ENCODE assay signal across 8 cellular contexts in the genomic region with DNA sequence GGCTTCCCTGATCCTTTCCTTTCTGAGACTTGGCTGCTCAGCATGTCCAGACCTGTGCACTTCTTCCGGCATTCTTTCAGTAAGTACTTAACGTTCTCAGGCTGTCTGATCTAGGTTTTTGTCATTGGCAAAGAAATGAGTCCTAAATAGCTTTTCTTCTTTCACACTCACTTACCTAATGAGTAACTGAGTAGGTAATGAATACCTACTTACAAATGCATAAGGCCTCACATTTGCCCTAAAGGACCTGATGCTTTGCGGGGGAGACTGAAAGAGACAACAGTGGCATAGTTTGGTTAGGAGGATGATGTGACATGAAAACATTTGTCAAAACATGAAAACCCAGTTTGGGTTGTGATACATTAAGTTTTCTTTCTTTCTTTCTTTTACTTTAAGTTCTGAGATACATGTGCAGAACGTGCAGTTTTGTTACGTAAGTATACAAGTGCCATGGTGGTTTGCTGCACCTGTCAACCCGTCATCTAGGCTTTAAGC.
DNase-seq lines count a peak whose midpoint lies in the region; ATAC-seq, FAIRE-seq and TF ChIP-seq lines count a peak whose summit lies in the region.

No MANE protein-coding gene starts in this region.

- no peak overlapping the region for H3K9ac ChIP-seq in kidney (ENCODE audit: low read length in 2 of 2)

- H3K4me3 Mint-ChIP-seq in activated CD8-positive, alpha-beta T cell treated with anti-CD3 and anti-CD28 coated beads for 36 hours, result no peak overlapping the region
- no peak overlapping the region for H3K4me3 Mint-ChIP-seq in activated CD8-positive, alpha-beta T cell treated with anti-CD3 and anti-CD28 coated beads, Interleukin-2, amount 10 ng/mL, durations not matched to agents 7 days and 5 days
- no peak overlapping the region for H3K4me3 Mint-ChIP-seq in progenitor cell of endocrine pancreas (ENCODE audit: low read depth)

- H3K4me3 ChIP-seq in kidney (ENCODE audit: low read length in 2 of 2) (no peak overlapping the region), left lung (no peak overlapping the region)

- no peaks in the 10 kb centered on the region for H3K9me3 Mint-ChIP-seq in activated CD8-positive, alpha-beta T cell treated with anti-CD3 and anti-CD28 coated beads for 36 hours
- H3K9me3 Mint-ChIP-seq in activated CD8-positive, alpha-beta T cell treated with anti-CD3 and anti-CD28 coated beads, Interleukin-2, amount 10 ng/mL, durations not matched to agents 7 days and 5 days (ENCODE audit: insufficient read depth), result no peaks in the 10 kb centered on the region
- peaks cover 3% of the 10 kb centered on the region for H3K9me3 Mint-ChIP-seq in progenitor cell of endocrine pancreas (ENCODE audit: low read depth)

- CTCF ChIA-PET in activated CD8-positive, alpha-beta T cell treated with anti-CD3 and anti-CD28 coated beads for 36 hours (lab: Charles Lee), result interaction anchor here (2.1 kb wide), 1 partner anchor 9 kb away, joined by 8 read pairs; no protein-coding TSS in a partner anchor
- CTCF ChIA-PET in activated CD8-positive, alpha-beta T cell treated with anti-CD3 and anti-CD28 coated beads, Interleukin-2, amount 10 ng/mL, durations not matched to agents 7 days and 5 days (lab: Charles Lee), result no interaction called here

- no peak overlapping the region for H3K27ac Mint-ChIP-seq in activated CD8-positive, alpha-beta T cell treated with anti-CD3 and anti-CD28 coated beads for 36 hours
- no peak overlapping the region for H3K27ac Mint-ChIP-seq in activated CD8-positive, alpha-beta T cell treated with anti-CD3 and anti-CD28 coated beads, Interleukin-2, amount 10 ng/mL, durations not matched to agents 7 days and 5 days
- no peak overlapping the region for H3K27ac Mint-ChIP-seq in progenitor cell of endocrine pancreas

- H3K27ac ChIP-seq in kidney (ENCODE audit: low read depth in 2 of 2, low read length in 2 of 2) (no peak overlapping the region), left lung (no peak overlapping the region)

- intact Hi-C loops in activated CD8-positive, alpha-beta T cell treated with anti-CD3 and anti-CD28 coated beads for 36 hours (cut with micrococcal nuclease), result no loop called here
- intact Hi-C loops in kidney (cut with DNase I) (no loop called here), left lung (cut with DNase I) (no loop called here)

- no peaks in the 10 kb centered on the region for H3K36me3 ChIP-seq in kidney (ENCODE audit: control insufficient read depth in 1 of 2, insufficient read depth in 2 of 2, low read length in 2 of 2)
- H3K36me3 ChIP-seq in left lung, result no peaks in the 10 kb centered on the region

- ATAC-seq in activated CD8-positive, alpha-beta T cell treated with anti-CD3 and anti-CD28 coated beads for 36 hours, result peak; percentile 85
- no peak for ATAC-seq in activated CD8-positive, alpha-beta T cell treated with anti-CD3 and anti-CD28 coated beads, Interleukin-2, amount 10 ng/mL, durations not matched to agents 7 days and 5 days
- ATAC-seq in GM21423 (IDR thresholded peaks at IDR 0.05; ENCODE audit: unreplicated experiment) (peak; percentile 97), HG03196 (IDR thresholded peaks at IDR 0.05; ENCODE audit: unreplicated experiment) (peak; percentile 97), left lung (no peak)

- peak; percentile 35 for FAIRE-seq in kidney (lab: Jason Lieb, UNC)

- DNase-seq in activated CD8-positive, alpha-beta T cell treated with anti-CD3 and anti-CD28 coated beads for 36 hours, result peak; percentile 20
- DNase-seq in activated CD8-positive, alpha-beta T cell treated with anti-CD3 and anti-CD28 coated beads, Interleukin-2, amount 10 ng/mL, durations not matched to agents 7 days and 5 days, result no peak
- DNase-seq in kidney (no peak), left lung (no peak), progenitor cell of endocrine pancreas (ENCODE audit: low spot score, unreplicated experiment) (no peak), inferior parietal cortex (ENCODE audit: extremely low spot score) (no peak)

- no peaks in the 10 kb centered on the region for H3K36me3 Mint-ChIP-seq in activated CD8-positive, alpha-beta T cell treated with anti-CD3 and anti-CD28 coated beads for 36 hours (ENCODE audit: low read depth)
- peaks cover 1% of the 10 kb centered on the region for H3K36me3 Mint-ChIP-seq in activated CD8-positive, alpha-beta T cell treated with anti-CD3 and anti-CD28 coated beads, Interleukin-2, amount 10 ng/mL, durations not matched to agents 7 days and 5 days (ENCODE audit: low read depth)
- no peaks in the 10 kb centered on the region for H3K36me3 Mint-ChIP-seq in progenitor cell of endocrine pancreas (ENCODE audit: insufficient read depth)

- no peak for TF ChIP-seq CTCF in activated CD8-positive, alpha-beta T cell treated with anti-CD3 and anti-CD28 coated beads for 36 hours (IDR thresholded peaks at IDR 0.05)
- no peak for TF ChIP-seq CTCF in kidney (IDR thresholded peaks at IDR 0.05; ENCODE audit: borderline replicate concordance, extremely low read depth, insufficient read depth)
- TF ChIP-seq CTCF in left lung (IDR thresholded peaks at IDR 0.05), result no peak
- TF ChIP-seq CTCF in progenitor cell of endocrine pancreas (IDR thresholded peaks at IDR 0.05; ENCODE audit: unreplicated experiment), result no peak

- H3K4me1 Mint-ChIP-seq in activated CD8-positive, alpha-beta T cell treated with anti-CD3 and anti-CD28 coated beads for 36 hours (ENCODE audit: low read depth), result peaks cover 13% of the 10 kb centered on the region
- no peaks in the 10 kb centered on the region for H3K4me1 Mint-ChIP-seq in activated CD8-positive, alpha-beta T cell treated with anti-CD3 and anti-CD28 coated beads, Interleukin-2, amount 10 ng/mL, durations not matched to agents 7 days and 5 days (ENCODE audit: low read depth)
- H3K4me1 Mint-ChIP-seq in progenitor cell of endocrine pancreas (ENCODE audit: low read depth), result peaks cover 36% of the 10 kb centered on the region

- H3K9me3 ChIP-seq in kidney (ENCODE audit: control insufficient read depth in 1 of 2, low read length in 2 of 2) (no peaks in the 10 kb centered on the region), left lung (no peaks in the 10 kb centered on the region)

- H3K27me3 Mint-ChIP-seq in activated CD8-positive, alpha-beta T cell treated with anti-CD3 and anti-CD28 coated beads for 36 hours, result no peaks in the 10 kb centered on the region
- no peaks in the 10 kb centered on the region for H3K27me3 Mint-ChIP-seq in activated CD8-positive, alpha-beta T cell treated with anti-CD3 and anti-CD28 coated beads, Interleukin-2, amount 10 ng/mL, durations not matched to agents 7 days and 5 days (ENCODE audit: low read depth)
- H3K27me3 Mint-ChIP-seq in progenitor cell of endocrine pancreas, result peaks cover 15% of the 10 kb centered on the region

- H3K4me1 ChIP-seq in kidney (ENCODE audit: control insufficient read depth in 1 of 2, insufficient read depth in 1 of 2, low read depth in 1 of 2, low read length in 2 of 2) (peaks cover 0 to 5% of the 10 kb centered on the region in 2 donors), left lung (no peaks in the 10 kb centered on the region)

- POLR2A ChIA-PET in activated CD8-positive, alpha-beta T cell treated with anti-CD3 and anti-CD28 coated beads for 36 hours (lab: Charles Lee), result interaction anchor here (1.1 kb wide), 1 partner anchor 39 kb away, joined by 3 read pairs; no protein-coding TSS in a partner anchor
- POLR2A ChIA-PET in activated CD8-positive, alpha-beta T cell treated with anti-CD3 and anti-CD28 coated beads, Interleukin-2, amount 10 ng/mL, durations not matched to agents 7 days and 5 days (lab: Charles Lee), result no interaction called here

- H3K27me3 ChIP-seq in left lung, result no peaks in the 10 kb centered on the region

Comparison
In these comparisons a context has a peak if more than half of its experiments do, and no peak if none do; other contexts are left out.
1. ATAC-seq: peak in activated CD8-positive, alpha-beta T cell treated with anti-CD3 and anti-CD28 coated beads for 36 hours (single experiment), GM21423 (single experiment) and HG03196 (single experiment); none in activated CD8-positive, alpha-beta T cell treated with anti-CD3 and anti-CD28 coated beads, Interleukin-2, amount 10 ng/mL, durations not matched to agents 7 days and 5 days (single experiment) and left lung (single experiment).